ENCODE assay signal across 18 cellular contexts in the genomic region with DNA sequence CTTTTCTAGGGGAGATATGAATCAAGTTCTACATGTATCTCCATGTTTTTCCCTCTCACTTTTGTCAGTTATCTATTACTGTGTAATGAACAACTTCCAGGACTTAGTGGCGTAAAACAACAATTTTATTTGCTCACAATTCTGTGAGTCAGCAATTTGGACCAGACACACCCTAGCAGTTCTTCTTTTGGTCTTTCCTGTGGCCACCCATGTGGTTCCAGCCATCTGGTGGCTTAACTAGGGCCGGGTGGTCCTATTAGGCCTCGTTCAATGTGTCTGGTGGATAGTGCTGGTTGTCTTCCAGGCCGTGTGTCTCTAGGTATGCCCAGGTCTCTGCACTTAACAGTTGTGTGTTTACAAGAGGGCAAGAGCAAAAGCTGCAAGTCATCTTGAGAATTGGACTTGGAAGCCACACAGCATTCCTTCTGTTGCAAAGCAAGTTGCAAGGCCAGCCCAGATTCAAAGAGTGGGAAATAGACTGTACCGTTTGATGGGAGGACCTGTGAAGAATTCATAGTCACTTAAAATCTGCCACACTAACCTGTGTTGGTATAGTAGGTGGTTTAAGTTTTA. TPM values are rescaled to one million over a fixed set of nuclear protein-coding genes. Genes with fewer than 3 reads are reported as not detected.
DNase-seq lines count a peak whose midpoint lies in the region; ATAC-seq and TF ChIP-seq lines count a peak whose summit lies in the region.
"Had no signal": no experiment of that assay in that cellular context is flagged by ENCODE, and none has a peak within 500 bp of the region (broad histone marks: within the 10 kb centered on the region; RNA-seq: fewer than 3 reads in every experiment).

No MANE protein-coding gene starts in this region.

- H3K27ac Mint-ChIP-seq in GM23338 (peak overlapping the region; percentile 54; the same call in 1 of the 2 replicates), endothelial cell (ENCODE audit: unreplicated experiment) (no peak overlapping the region), progenitor cell of endocrine pancreas (no peak overlapping the region)
- H3K27ac Mint-ChIP-seq: CD8-positive, alpha-beta T cell had no signal

- no peak overlapping the region for H3K27ac ChIP-seq in GM23338 (ENCODE audit: low read depth)

- no peak for TF ChIP-seq CTCF in GM23338 (conservative IDR thresholded peaks at IDR 0.05; ENCODE audit: low read depth in 2 of 2)
- no peak for TF ChIP-seq CTCF in endothelial cell (IDR thresholded peaks at IDR 0.05; ENCODE audit: unreplicated experiment)
- no peak for TF ChIP-seq CTCF in progenitor cell of endocrine pancreas (IDR thresholded peaks at IDR 0.05; ENCODE audit: unreplicated experiment)

- H3K4me3 ChIP-seq in GM23338, result no peak overlapping the region

- H3K27me3 ChIP-seq in GM23338 (ENCODE audit: insufficient read depth), result no peaks in the 10 kb centered on the region

- H2AFZ ChIP-seq in GM23338, result no peak overlapping the region

- H3K36me3 ChIP-seq in GM23338 (ENCODE audit: insufficient read depth), result peaks cover 10% of the 10 kb centered on the region; the same call in 1 of the 2 replicates

- intact Hi-C loops in head of caudate nucleus (cut with DNase I), result no loop called here

- no peaks in the 10 kb centered on the region for H3K9me2 ChIP-seq in GM23338 (ENCODE audit: insufficient read depth)

- H3K9me3 Mint-ChIP-seq in GM23338 (no peaks in the 10 kb centered on the region; the same call in 2 of the 3 replicates), endothelial cell (ENCODE audit: unreplicated experiment) (no peaks in the 10 kb centered on the region), progenitor cell of endocrine pancreas (ENCODE audit: low read depth) (no peaks in the 10 kb centered on the region)
- H3K9me3 Mint-ChIP-seq: CD8-positive, alpha-beta T cell had no signal

- H4K20me1 ChIP-seq in GM23338 (replicated peaks; ENCODE audit: insufficient read depth), result peaks cover 5% of the 10 kb centered on the region

- H3K4me1 Mint-ChIP-seq in GM23338 (no peaks in the 10 kb centered on the region), endothelial cell (ENCODE audit: unreplicated experiment) (peaks cover 4% of the 10 kb centered on the region), progenitor cell of endocrine pancreas (ENCODE audit: low read depth) (peaks cover 4% of the 10 kb centered on the region)
- H3K4me1 Mint-ChIP-seq: H9 had no signal

- H3K79me2 ChIP-seq in GM23338 (replicated peaks; ENCODE audit: insufficient read depth), result no peaks in the 10 kb centered on the region

- no peaks in the 10 kb centered on the region for H3K4me1 ChIP-seq in GM23338 (ENCODE audit: insufficient read depth)

- DNase-seq in GM23338 (ENCODE audit: low spot score) (no peak), MV-4-11 (lab: John Stamatoyannopoulos, UW) (peak; percentile 3), endothelial cell (ENCODE audit: low spot score) (no peak), myocyte (ENCODE audit: low read depth) (peak; percentile 2), head of caudate nucleus (no peak), activated gamma-delta T cell treated with Interleukin-2 at 50 U/mL for 16 hours (no peak), progenitor cell of endocrine pancreas (ENCODE audit: low spot score, unreplicated experiment) (no peak)
- DNase-seq: CD8-positive, alpha-beta T cell; COR-L47; DMS153; DMS79 treated with DMSO at 0.1 percent for 48 hours; EL; GOT3; H9 had no signal

- no peak for ATAC-seq in GM23338
- ATAC-seq: CD8-positive, alpha-beta T cell had no signal

- H3K4me3 Mint-ChIP-seq in GM23338 (no peak overlapping the region), endothelial cell (ENCODE audit: unreplicated experiment) (peak overlapping the region; percentile 33), progenitor cell of endocrine pancreas (ENCODE audit: low read depth) (no peak overlapping the region)
- H3K4me3 Mint-ChIP-seq: CD14-positive monocyte; CD8-positive, alpha-beta T cell; H9 had no signal

- no peaks in the 10 kb centered on the region for H3F3A ChIP-seq in GM23338 (replicated peaks; ENCODE audit: low read depth)

- H3K27me3 Mint-ChIP-seq in GM23338 (ENCODE audit: insufficient read depth, low read depth, poor library complexity) (no peaks in the 10 kb centered on the region), endothelial cell (ENCODE audit: unreplicated experiment) (peaks cover 1% of the 10 kb centered on the region), progenitor cell of endocrine pancreas (no peaks in the 10 kb centered on the region)

- H3K4me2 ChIP-seq in GM23338, result no peak overlapping the region

- H3K36me3 Mint-ChIP-seq in GM23338 (ENCODE audit: low read depth), result peaks cover 21% of the 10 kb centered on the region
- no peaks in the 10 kb centered on the region for H3K36me3 Mint-ChIP-seq in endothelial cell (ENCODE audit: low read depth, unreplicated experiment)
- peaks cover 10% of the 10 kb centered on the region for H3K36me3 Mint-ChIP-seq in progenitor cell of endocrine pancreas (ENCODE audit: insufficient read depth)

TF ChIP-seq in GM23338, 12 proteins besides CTCF, POLR2A, EP300 and RAD21:
- TF ChIP-seq EZH2phosphoT487 (IDR thresholded peaks at IDR 0.05; ENCODE audit: unreplicated experiment) (no peak), ZNF114 (CRISPR knock-in tag; IDR thresholded peaks at IDR 0.05) (no peak), EZH2 (IDR thresholded peaks at IDR 0.05; ENCODE audit: low read depth, unreplicated experiment) (no peak)
TF ChIP-seq in GM23338: peak in this region for 0.

RNA-seq across cellular contexts. Expression of a gene that starts 20.8 kb away (rescaled TPM):
- 0.59 and 1.5 TPM in 2 replicates for total RNA-seq in GM23338 (2014; rRNA removed; shearing (Covaris generic))
- 1.0 and 1.6 TPM in 2 replicates for polyA plus RNA-seq in GM23338 (2016; fragmentation: Nextera tagmentation; extraction: Ambion mirVana)
- total RNA-seq in endothelial cell (ENCODE audit: unreplicated experiment) (not detected), myocyte (not detected in 2 replicates), progenitor cell of endocrine pancreas (0.13 TPM in 1 of 2 replicates, not detected in the other)
- polyA plus RNA-seq in myocyte (2012), result 0.10 TPM
- total RNA-seq: A673; CD8-positive, alpha-beta T cell; HT1080 had no signal
- polyA plus RNA-seq: BJ, CD14-positive monocyte had no signal

Comparison
In these comparisons a context has a peak if more than half of its experiments do, and no peak if none do; other contexts are left out.
1. DNase-seq: peak in MV-4-11 (single experiment) and myocyte (single experiment); none in GM23338 (single experiment), endothelial cell (single experiment), head of caudate nucleus (0 of 42), activated gamma-delta T cell treated with Interleukin-2 at 50 U/mL for 16 hours (single experiment) and progenitor cell of endocrine pancreas (single experiment).